In the genomic region with DNA sequence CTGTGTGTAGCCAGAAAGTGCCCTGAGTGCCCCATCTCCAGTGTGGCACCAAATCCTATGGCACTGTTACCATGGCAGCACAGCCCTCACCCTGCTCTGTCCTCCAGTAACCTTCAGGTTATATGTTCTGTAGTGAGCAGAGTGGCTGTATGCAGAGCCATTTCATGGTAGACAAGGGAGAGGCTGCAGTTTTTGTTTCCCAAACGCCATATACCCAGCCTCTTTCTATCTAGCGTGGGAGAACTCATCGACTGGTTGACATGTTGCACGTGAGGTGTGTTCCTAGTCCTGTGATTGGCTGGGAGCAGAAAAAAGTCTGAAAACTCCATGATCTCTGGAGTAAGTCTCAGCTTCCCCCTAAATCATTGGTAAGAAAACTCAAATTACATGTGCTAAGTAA, we compare ENCODE assay signal across 8 cellular contexts. TPM values are rescaled to one million over a fixed set of nuclear protein-coding genes. Genes with fewer than 3 reads are reported as not detected.
A peak's percentile ranks its signal among the peaks of the same experiment; 100 is the strongest.
DNase-seq lines count a peak whose midpoint lies in the region; ATAC-seq and TF ChIP-seq lines count a peak whose summit lies in the region.

No MANE protein-coding gene starts in this region.

- peak; percentile 11 for DNase-seq in Ammon's horn (ENCODE audit: low spot score)
- DNase-seq in activated B cell treated with CpG ODN at 0.5 μM for 24 hours: no peak
- DNase-seq in immature natural killer cell: peak in 2 of 3 donors; percentile 14 to 25
- DNase-seq in NCI-H1048 (lab: John Stamatoyannopoulos, UW): no peak
- DNase-seq in activated gamma-delta T cell (lab: John Stamatoyannopoulos, UW): no peak

- H3K27me3 Mint-ChIP-seq in activated B cell treated with CpG ODN at 0.5 μM for 24 hours (no peaks in the 10 kb centered on the region), immature natural killer cell (ENCODE audit: low read depth in 3 of 3) (peaks cover 0 to 13% (median 11%) of the 10 kb centered on the region in 3 donors)

- no peaks in the 10 kb centered on the region for H3K9me3 Mint-ChIP-seq in activated B cell treated with CpG ODN at 0.5 μM for 24 hours
- no peaks in the 10 kb centered on the region for H3K9me3 Mint-ChIP-seq in immature natural killer cell

- TF ChIP-seq CTCF in activated B cell treated with CpG ODN at 0.5 μM for 24 hours (IDR thresholded peaks at IDR 0.05): no peak

- POLR2A ChIA-PET in activated B cell treated with CpG ODN at 0.5 μM for 24 hours (lab: Charles Lee): interaction anchor here (1.7 to 3.0 kb wide), 3 partner anchors 12 to 44 kb away, joined by 4 to 52 read pairs (median 5); partner anchors contain the start of gene SPICE1

- intact Hi-C loops in activated B cell treated with CpG ODN at 0.5 μM for 24 hours (cut with micrococcal nuclease): loop anchor here (5.0 kb wide), 1 partner anchor 972 kb away; the partner anchor contains the start of genes ATG3 and SLC35A5

- H3K4me1 Mint-ChIP-seq in activated B cell treated with CpG ODN at 0.5 μM for 24 hours: peaks cover 56% of the 10 kb centered on the region
- peaks cover 73 to 77% of the 10 kb centered on the region in 2 donors for H3K4me1 Mint-ChIP-seq in immature natural killer cell

- H3K36me3 Mint-ChIP-seq in activated B cell treated with CpG ODN at 0.5 μM for 24 hours (ENCODE audit: low read depth) (peaks cover 41% of the 10 kb centered on the region), immature natural killer cell (peaks cover 4 to 8% (median 4%) of the 10 kb centered on the region in 3 donors)

- CTCF ChIA-PET in activated B cell treated with CpG ODN at 0.5 μM for 24 hours (lab: Charles Lee): interaction anchor here (1.1 kb wide), 1 partner anchor 18 kb away, joined by 3 read pairs; no protein-coding TSS in a partner anchor

- ATAC-seq in activated B cell treated with CpG ODN at 0.5 μM for 24 hours (ENCODE audit: low read depth) (no peak), HG02938 (IDR thresholded peaks at IDR 0.05; ENCODE audit: unreplicated experiment) (no peak), HG03175 (IDR thresholded peaks at IDR 0.05; ENCODE audit: unreplicated experiment) (no peak)

- H3K4me3 Mint-ChIP-seq in activated B cell treated with CpG ODN at 0.5 μM for 24 hours (peak overlapping the region; percentile 98), immature natural killer cell (peak overlapping the region; percentile 94 to 100 (median 100))

- H3K4me3 ChIP-seq in GM08714 (ENCODE audit: low read length): peak overlapping the region; percentile 77

- H3K27ac Mint-ChIP-seq in activated B cell treated with CpG ODN at 0.5 μM for 24 hours (peak overlapping the region; percentile 98), immature natural killer cell (peak overlapping the region; percentile 93 to 99 (median 97))

RNA-seq across cellular contexts. Expression of gene SIDT1, which starts 2.0 kb away (rescaled TPM):
- total RNA-seq in activated B cell treated with CpG ODN at 0.5 μM for 24 hours: 35.7 and 44.9 TPM in 2 replicates
- polyA plus RNA-seq in immature natural killer cell: 10 to 100 TPM in 2 of 3 donors, 1 to 10 TPM in 1; 9.5 to 33.2 (median 11.8) TPM

RNA-seq across cellular contexts. Expression of gene SPICE1, which starts 19.4 kb away (rescaled TPM):
- 19.6 and 19.8 TPM in 2 replicates for total RNA-seq in activated B cell treated with CpG ODN at 0.5 μM for 24 hours
- polyA plus RNA-seq in immature natural killer cell: 1 to 10 TPM in 2 of 3 donors, not detected in 1; 3.7 to 4.7 TPM

Comparison
In these comparisons a context has a peak if more than half of its experiments do, and no peak if none do; other contexts are left out.
1. DNase-seq: peak in Ammon's horn (single experiment) and immature natural killer cell (2 of 3); none in activated B cell treated with CpG ODN at 0.5 μM for 24 hours (single experiment), NCI-H1048 (single experiment) and activated gamma-delta T cell (single experiment).